Comparison of ENCODE assay signal across 8 cellular contexts in the genomic region with DNA sequence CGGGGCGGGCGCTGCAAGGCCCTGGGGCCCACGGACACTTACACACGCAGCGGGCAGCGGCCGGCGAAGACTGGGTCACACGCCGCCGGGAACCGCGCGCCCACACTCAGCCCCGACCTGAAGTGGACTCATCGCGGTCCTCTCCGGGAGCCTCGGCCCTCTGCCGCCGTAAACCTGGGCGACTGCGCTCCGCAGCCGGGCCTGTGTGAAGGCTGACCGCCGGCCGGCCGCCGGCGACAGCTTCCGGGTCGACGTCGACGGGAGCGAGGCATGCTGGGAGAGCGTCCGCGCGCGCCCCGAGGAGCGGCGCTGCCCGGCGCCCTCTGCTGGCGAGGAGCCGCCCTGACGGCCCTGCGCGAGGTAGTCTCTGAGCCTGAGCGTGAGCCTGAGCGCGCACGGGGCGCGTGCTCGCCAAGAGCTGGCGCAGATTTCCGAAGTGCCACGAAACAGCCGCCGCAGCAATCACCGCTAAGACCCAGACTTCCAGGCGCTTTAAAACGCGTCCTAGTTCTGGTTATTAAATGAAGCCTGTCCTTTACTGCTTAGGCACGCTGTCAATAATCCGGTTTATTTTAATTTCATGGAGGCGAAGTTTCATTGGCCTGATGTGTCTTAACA. TPM values are rescaled to one million over a fixed set of nuclear protein-coding genes. Genes with fewer than 3 reads are reported as not detected.
DNase-seq lines count a peak whose midpoint lies in the region; ATAC-seq and TF ChIP-seq lines count a peak whose summit lies in the region.

A gene with protein sequence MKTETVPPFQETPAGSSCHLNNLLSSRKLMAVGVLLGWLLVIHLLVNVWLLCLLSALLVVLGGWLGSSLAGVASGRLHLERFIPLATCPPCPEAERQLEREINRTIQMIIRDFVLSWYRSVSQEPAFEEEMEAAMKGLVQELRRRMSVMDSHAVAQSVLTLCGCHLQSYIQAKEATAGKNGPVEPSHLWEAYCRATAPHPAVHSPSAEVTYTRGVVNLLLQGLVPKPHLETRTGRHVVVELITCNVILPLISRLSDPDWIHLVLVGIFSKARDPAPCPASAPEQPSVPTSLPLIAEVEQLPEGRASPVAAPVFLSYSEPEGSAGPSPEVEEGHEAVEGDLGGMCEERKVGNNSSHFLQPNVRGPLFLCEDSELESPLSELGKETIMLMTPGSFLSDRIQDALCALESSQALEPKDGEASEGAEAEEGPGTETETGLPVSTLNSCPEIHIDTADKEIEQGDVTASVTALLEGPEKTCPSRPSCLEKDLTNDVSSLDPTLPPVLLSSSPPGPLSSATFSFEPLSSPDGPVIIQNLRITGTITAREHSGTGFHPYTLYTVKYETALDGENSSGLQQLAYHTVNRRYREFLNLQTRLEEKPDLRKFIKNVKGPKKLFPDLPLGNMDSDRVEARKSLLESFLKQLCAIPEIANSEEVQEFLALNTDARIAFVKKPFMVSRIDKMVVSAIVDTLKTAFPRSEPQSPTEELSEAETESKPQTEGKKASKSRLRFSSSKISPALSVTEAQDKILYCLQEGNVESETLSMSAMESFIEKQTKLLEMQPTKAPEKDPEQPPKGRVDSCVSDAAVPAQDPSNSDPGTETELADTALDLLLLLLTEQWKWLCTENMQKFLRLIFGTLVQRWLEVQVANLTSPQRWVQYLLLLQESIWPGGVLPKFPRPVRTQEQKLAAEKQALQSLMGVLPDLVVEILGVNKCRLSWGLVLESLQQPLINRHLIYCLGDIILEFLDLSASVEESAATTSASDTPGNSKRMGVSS (minus strand): TSS at position 242 of the 618 bp plus-strand sequence. CDS start 540 bp downstream, outside the sequence.

- H3K4me1 ChIP-seq in spleen: peaks cover 12 to 56% (median 30%) of the 10 kb centered on the region in 6 donors

- H3K9me3 Mint-ChIP-seq in activated B cell treated with CpG ODN at 0.5 μM for 24 hours (no peaks in the 10 kb centered on the region), immature natural killer cell (peaks cover 2 to 17% (median 8%) of the 10 kb centered on the region in 6 donors)

- DNase-seq in AG08396 (ENCODE audit: low spot score) (peak; percentile 96), NCI-H2171 (lab: John Stamatoyannopoulos, UW) (peak; percentile 47), activated B cell treated with CpG ODN at 0.5 μM for 24 hours (peak; percentile 94), cardiac fibroblast (ENCODE audit: low read depth in 2 of 2) (peak; percentile 91 to 95), immature natural killer cell (peak; percentile 89 to 91 (median 91)), spleen (peak; percentile 99)

- WGBS in spleen, 5 donors: 0 to 3% (median 1%) methylated on average over 6 to 72 of the region's 72 CpGs

- H3K36me3 Mint-ChIP-seq in activated B cell treated with CpG ODN at 0.5 μM for 24 hours (ENCODE audit: low read depth): peaks cover 30% of the 10 kb centered on the region
- peaks cover 9 to 33% (median 24%) of the 10 kb centered on the region in 3 donors for H3K36me3 Mint-ChIP-seq in immature natural killer cell

- POLR2A ChIA-PET in activated B cell treated with CpG ODN at 0.5 μM for 24 hours (lab: Charles Lee): interaction anchor here (0.9 to 1.8 kb wide), 9 partner anchors 11 to 1021 kb away, joined by 3 to 20 read pairs (median 4); a partner anchor contains a TSS

- H3K4me3 ChIP-seq in cardiac fibroblast (replicated peaks in 1 of 2; ENCODE audit: low read depth in 2 of 2, low read length in 2 of 2): peak within 1 kb of the TSS; percentile 64 to 71
- H3K4me3 ChIP-seq in spleen: peak within 1 kb of the TSS; percentile 76 to 99 (median 92)

- H3K27me3 ChIP-seq in spleen (replicated peaks in 1 of 7): peaks cover 0 to 14% (median 0%) of the 10 kb centered on the region in 7 donors

- H3K9me3 ChIP-seq in spleen: peaks cover 0 to 8% (median 0%) of the 10 kb centered on the region in 8 donors

- peak within 1 kb of the TSS; percentile 87 for H3K27ac Mint-ChIP-seq in activated B cell treated with CpG ODN at 0.5 μM for 24 hours
- H3K27ac Mint-ChIP-seq in immature natural killer cell: peak within 1 kb of the TSS; percentile 80 to 94 (median 86)

- peaks cover 18% of the 10 kb centered on the region for H3K27me3 Mint-ChIP-seq in activated B cell treated with CpG ODN at 0.5 μM for 24 hours
- peaks cover 2 to 5% (median 4%) of the 10 kb centered on the region in 3 donors for H3K27me3 Mint-ChIP-seq in immature natural killer cell (ENCODE audit: low read depth in 3 of 3)

- peaks cover 0 to 40% (median 20%) of the 10 kb centered on the region in 6 donors for H3K36me3 ChIP-seq in spleen

- H3K4me1 Mint-ChIP-seq in activated B cell treated with CpG ODN at 0.5 μM for 24 hours (peaks cover 37% of the 10 kb centered on the region), immature natural killer cell (peaks cover 38 to 54% of the 10 kb centered on the region in 2 donors)

- peak in 2 of 3 donors; percentile 48 to 79 for TF ChIP-seq POLR2A in spleen (IDR thresholded peaks at IDR 0.05)

- peak; percentile 99 for ATAC-seq in GM18868 (IDR thresholded peaks at IDR 0.05; ENCODE audit: unreplicated experiment)
- peak; percentile 99 for ATAC-seq in HG03103 (IDR thresholded peaks at IDR 0.05; ENCODE audit: low read depth, unreplicated experiment)
- peak; percentile 99 for ATAC-seq in activated B cell treated with CpG ODN at 0.5 μM for 24 hours (ENCODE audit: low read depth)

- peak within 1 kb of the TSS; percentile 81 to 94 (median 88) for H3K27ac ChIP-seq in spleen

- intact Hi-C loops in activated B cell treated with CpG ODN at 0.5 μM for 24 hours (cut with micrococcal nuclease) (loop anchor here (1.0 to 10.0 kb wide), 4 partner anchors 601 to 1639 kb away; a partner anchor contains a TSS), spleen (cut with DNase I; ENCODE audit: low total_unique reads) (no loop called here)

- H3K4me3 Mint-ChIP-seq in activated B cell treated with CpG ODN at 0.5 μM for 24 hours: peak within 1 kb of the TSS; percentile 86
- H3K4me3 Mint-ChIP-seq in immature natural killer cell: peak within 1 kb of the TSS; percentile 85 to 93 (median 90)

- CTCF ChIA-PET in activated B cell treated with CpG ODN at 0.5 μM for 24 hours (lab: Charles Lee): interaction anchor here (0.6 to 1.5 kb wide), 5 partner anchors 9 to 485 kb away, joined by 3 to 7 read pairs (median 5); no protein-coding TSS in a partner anchor

- TF ChIP-seq CTCF in activated B cell treated with CpG ODN at 0.5 μM for 24 hours (IDR thresholded peaks at IDR 0.05) (peak; percentile 84), cardiac fibroblast (IDR thresholded peaks at IDR 0.05; ENCODE audit: low read depth, low read length) (peak; percentile 54), spleen (IDR thresholded peaks at IDR 0.05 in 8 of 11, conservative IDR thresholded peaks at IDR 0.05 in 3 of 11) (peak; percentile 83 to 100 (median 99))

RNA-seq across cellular contexts. Expression of the gene that starts here (rescaled TPM):
- 53.7 and 60.4 TPM in 2 replicates for total RNA-seq in activated B cell treated with CpG ODN at 0.5 μM for 24 hours
- polyA plus RNA-seq in immature natural killer cell: 10 to 100 TPM in 2 of 3 donors, 1 to 10 TPM in 1; 9.5 to 29.5 (median 18.0) TPM
- total RNA-seq in spleen: 100 to 1,000 TPM in 3 of 7 donors, 10 to 100 TPM in 4; 46.2 to 121 (median 85.0) TPM
- 10 to 100 TPM in 2 of 3 donors, 1 to 10 TPM in 1; 6.0 to 12.9 (median 11.0) TPM for polyA plus RNA-seq in spleen

Comparison
In these comparisons a context has a peak if more than half of its experiments do, and no peak if none do; other contexts are left out.
1. Peak in every context shown above with its lines: DNase-seq, ATAC-seq, H3K4me3 ChIP-seq and H3K27ac ChIP-seq.
2. DNase-seq: peak in every context shown above with its lines; median percentile 99 in spleen; 96 in AG08396; 94 in activated B cell treated with CpG ODN at 0.5 μM for 24 hours; 93 in cardiac fibroblast; 91 in immature natural killer cell; 47 in NCI-H2171.